Comparison of ENCODE assay signal across 12 cellular contexts in the genomic region with DNA sequence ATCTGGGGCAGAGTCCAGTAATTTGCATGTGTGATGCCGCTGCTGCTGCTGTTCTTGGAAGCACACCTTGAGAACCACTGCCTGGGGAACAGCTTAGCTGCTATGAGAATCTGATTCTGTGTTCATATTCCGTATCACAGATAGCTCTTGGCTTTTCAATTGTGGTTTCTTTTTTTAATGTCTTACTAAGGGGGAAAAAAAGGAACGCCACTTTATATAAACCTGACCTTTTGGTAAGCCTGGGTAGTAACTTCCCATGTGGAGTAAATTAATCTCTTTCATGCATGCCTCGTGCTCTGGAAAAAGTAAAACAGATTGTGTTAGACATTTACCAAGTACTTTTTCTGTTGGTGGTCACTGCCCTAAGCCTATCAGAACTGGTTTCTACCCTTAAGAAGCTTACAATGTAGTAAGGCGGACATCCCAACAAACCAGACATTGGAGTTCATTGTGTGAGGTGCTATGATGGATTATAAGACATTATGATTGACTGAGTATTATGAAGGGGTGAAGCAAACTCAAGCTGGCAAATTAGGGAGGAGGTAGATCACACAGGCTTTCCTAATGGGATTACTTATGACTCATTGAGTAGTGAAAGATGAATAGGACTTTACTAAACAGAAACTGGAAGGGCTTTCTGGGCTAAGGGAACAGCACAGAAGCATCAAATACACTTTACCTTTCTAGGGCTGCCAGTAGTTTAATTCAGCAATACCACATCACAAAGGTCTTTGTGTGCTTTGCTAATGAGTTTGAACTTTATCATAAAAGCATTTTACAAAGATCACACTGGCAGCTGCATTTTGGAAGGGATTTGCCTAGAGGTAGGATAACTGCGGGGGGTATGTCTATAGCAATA.
DNase-seq lines count a peak whose midpoint lies in the region; ATAC-seq and TF ChIP-seq lines count a peak whose summit lies in the region.
"Had no signal": no experiment of that assay in that cellular context is flagged by ENCODE, and none has a peak within 500 bp of the region (broad histone marks: within the 10 kb centered on the region; RNA-seq: fewer than 3 reads in every experiment).

No MANE protein-coding gene starts in this region.

- peaks cover 8% of the 10 kb centered on the region for H3K36me3 ChIP-seq in CD4-positive, CD25-positive, alpha-beta regulatory T cell (ENCODE audit: control insufficient read depth, insufficient read depth, low read length)
- H3K36me3 ChIP-seq in mesodermal cell (ENCODE audit: control insufficient read depth, insufficient read depth, low read length) (peaks cover 6% of the 10 kb centered on the region), prostate gland (no peaks in the 10 kb centered on the region)

- peaks cover 13% of the 10 kb centered on the region for H3K36me3 Mint-ChIP-seq in CD4-positive, CD25-positive, alpha-beta regulatory T cell

- H3K4me1 Mint-ChIP-seq in CD4-positive, CD25-positive, alpha-beta regulatory T cell = peaks cover 8 to 62% (median 34%) of the 10 kb centered on the region in 4 donors

- no peak for TF ChIP-seq POLR2A in prostate gland (IDR thresholded peaks at IDR 0.05)

- H3K27ac ChIP-seq in CD4-positive, CD25-positive, alpha-beta regulatory T cell (ENCODE audit: insufficient read depth, low read length, poor library complexity, severe bottlenecking) = no peak overlapping the region
- H3K27ac ChIP-seq in mesodermal cell (ENCODE audit: low read depth, low read length, severe bottlenecking) (peak overlapping the region; percentile 13), prostate gland (no peak overlapping the region)

- 91 to 96% methylated on average over 3 to 4 of the region's 6 CpGs for WGBS in mesodermal cell (ENCODE audit: insufficient coverage in 2 of 2), 2 experiments
- WGBS in prostate gland = 71% methylated on average over 6 of the region's 6 CpGs

- no peaks in the 10 kb centered on the region for H3K27me3 ChIP-seq in CD4-positive, CD25-positive, alpha-beta regulatory T cell (ENCODE audit: control insufficient read depth, insufficient read depth, low read length)
- H3K27me3 ChIP-seq in prostate gland (replicated peaks; ENCODE audit: insufficient read depth) = no peaks in the 10 kb centered on the region

- intact Hi-C loops in prostate gland (cut with DNase I) = no loop called here

- no peak for DNase-seq in CD4-positive, CD25-positive, alpha-beta regulatory T cell
- DNase-seq in HT-29 (ENCODE audit: low spot score) (peak; percentile 39), amniotic epithelial cell (ENCODE audit: low read depth) (peak; percentile 57), GM10266 (ENCODE audit: extremely low spot score) (no peak), prostate gland (ENCODE audit: low spot score) (no peak), DMS53 (lab: John Stamatoyannopoulos, UW) (no peak)
- DNase-seq: activated CD8-positive, alpha-beta memory T cell treated with anti-CD3 and anti-CD28 coated beads, Interleukin-2, amount 10 ng/mL, durations not matched to agents 7 days and 5 days; effector CD8-positive, alpha-beta T cell; NCI-H1092 had no signal

- no peaks in the 10 kb centered on the region for H3K27me3 Mint-ChIP-seq in CD4-positive, CD25-positive, alpha-beta regulatory T cell
- H3K27me3 Mint-ChIP-seq: activated CD8-positive, alpha-beta memory T cell treated with anti-CD3 and anti-CD28 coated beads, Interleukin-2, amount 10 ng/mL, durations not matched to agents 7 days and 5 days had no signal

- H3K4me3 Mint-ChIP-seq in CD4-positive, CD25-positive, alpha-beta regulatory T cell = peak overlapping the region in 2 of 4 donors; percentile 0 to 2
- H3K4me3 Mint-ChIP-seq: activated CD8-positive, alpha-beta memory T cell treated with anti-CD3 and anti-CD28 coated beads, Interleukin-2, amount 10 ng/mL, durations not matched to agents 7 days and 5 days had no signal

- H3K9me3 Mint-ChIP-seq in CD4-positive, CD25-positive, alpha-beta regulatory T cell = no peaks in the 10 kb centered on the region

- peaks cover 21% of the 10 kb centered on the region for H3K4me1 ChIP-seq in CD4-positive, CD25-positive, alpha-beta regulatory T cell (ENCODE audit: control insufficient read depth, insufficient read depth, low read length, poor library complexity, severe bottlenecking)
- peaks cover 44% of the 10 kb centered on the region for H3K4me1 ChIP-seq in mesodermal cell (ENCODE audit: control insufficient read depth, insufficient read depth, low read length, poor library complexity, severe bottlenecking)
- H3K4me1 ChIP-seq in prostate gland (replicated peaks) = no peaks in the 10 kb centered on the region

- H3K9me3 ChIP-seq in CD4-positive, CD25-positive, alpha-beta regulatory T cell (ENCODE audit: control insufficient read depth in 2 of 2, low read length in 2 of 2) = no peaks in the 10 kb centered on the region
- H3K9me3 ChIP-seq in mesodermal cell (ENCODE audit: control insufficient read depth, low read length) (no peaks in the 10 kb centered on the region), prostate gland (no peaks in the 10 kb centered on the region)

- TF ChIP-seq CTCF in GM10266 (IDR thresholded peaks at IDR 0.05; ENCODE audit: control insufficient read depth, insufficient read depth, low read depth, missing control alignments) = no peak
- TF ChIP-seq CTCF in prostate gland (IDR thresholded peaks at IDR 0.05) = no peak

- peak overlapping the region; percentile 22 for H3K4me3 ChIP-seq in CD4-positive, CD25-positive, alpha-beta regulatory T cell (ENCODE audit: low read depth, low read length)
- H3K4me3 ChIP-seq in mesodermal cell (ENCODE audit: extremely low read depth, insufficient read depth, low read length, poor library complexity, severe bottlenecking) (no peak overlapping the region), prostate gland (no peak overlapping the region)

- ATAC-seq in CD4-positive, CD25-positive, alpha-beta regulatory T cell (ENCODE audit: low read depth in 2 of 2) = no peak
- no peak for ATAC-seq in GM19455 (IDR thresholded peaks at IDR 0.05; ENCODE audit: unreplicated experiment)
- ATAC-seq: Right ventricle myocardium inferior had no signal

- H3K27ac Mint-ChIP-seq in CD4-positive, CD25-positive, alpha-beta regulatory T cell = peak overlapping the region; percentile 2 to 52 (median 52)
- H3K27ac Mint-ChIP-seq: activated CD8-positive, alpha-beta memory T cell treated with anti-CD3 and anti-CD28 coated beads, Interleukin-2, amount 10 ng/mL, durations not matched to agents 7 days and 5 days had no signal

Comparison
In these comparisons a context has a peak if more than half of its experiments do, and no peak if none do; other contexts are left out.
1. DNase-seq: peak in HT-29 (single experiment) and amniotic epithelial cell (single experiment); none in CD4-positive, CD25-positive, alpha-beta regulatory T cell (0 of 3), GM10266 (single experiment), prostate gland (single experiment) and DMS53 (single experiment).